ENCODE assay signal across 22 cellular contexts in the genomic region with DNA sequence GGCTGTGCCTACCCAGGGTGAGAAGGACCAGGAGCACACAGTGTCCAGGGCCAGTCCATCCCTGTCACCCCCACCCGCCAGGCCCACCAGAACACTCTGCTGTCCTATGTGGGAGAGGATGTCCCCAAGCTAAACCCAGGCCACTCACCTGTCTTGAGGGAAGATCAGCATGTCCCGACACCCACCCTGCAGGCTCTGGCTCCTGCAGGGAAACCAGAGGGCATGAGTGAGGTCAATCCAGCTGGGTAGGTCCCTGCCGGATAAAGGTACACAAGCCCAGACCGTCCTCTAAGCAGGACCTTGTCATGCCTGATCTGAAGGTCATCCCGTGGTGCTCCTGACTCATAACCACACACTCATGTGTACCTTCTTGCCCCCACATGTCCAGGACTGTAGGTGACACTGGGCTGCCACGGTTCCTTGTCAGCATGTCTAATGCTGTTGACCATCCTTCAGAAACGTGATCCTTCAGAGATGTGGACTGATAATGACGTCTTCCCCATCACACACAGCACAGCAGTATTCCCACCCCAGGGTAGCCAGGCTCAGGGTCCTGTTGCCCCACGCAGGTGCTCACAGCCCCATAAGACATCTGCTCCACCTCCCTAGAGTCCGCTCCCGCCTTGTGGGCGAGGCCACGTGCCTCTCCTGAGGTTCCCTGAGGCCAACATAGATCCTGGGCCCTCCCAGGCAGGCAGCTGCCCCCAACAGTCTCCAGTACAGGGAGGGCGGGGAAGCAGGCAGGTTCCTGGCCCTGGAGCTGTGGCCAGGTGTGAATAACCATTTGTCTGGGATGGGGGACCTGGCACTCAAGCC. TPM values are rescaled to one million over a fixed set of nuclear protein-coding genes. Genes with fewer than 3 reads are reported as not detected.
DNase-seq lines count a peak whose midpoint lies in the region; ATAC-seq, FAIRE-seq and TF ChIP-seq lines count a peak whose summit lies in the region.
"Had no signal": no experiment of that assay in that cellular context is flagged by ENCODE, and none has a peak within 500 bp of the region (broad histone marks: within the 10 kb centered on the region; RNA-seq: fewer than 3 reads in every experiment).

No MANE protein-coding gene starts in this region.

- intact Hi-C loops in Right ventricle myocardium superior (cut with DNase I): no loop called here
- intact Hi-C loops in left cardiac atrium (cut with DNase I): no loop called here
- intact Hi-C loops in right lobe of liver (cut with DNase I): no loop called here
- intact Hi-C loops in stomach (cut with DNase I; ENCODE audit: low total_unique reads): loop anchor here (5.0 kb wide), 1 partner anchor 33 kb away; no protein-coding TSS in a partner anchor

- 71% methylated on average over 4 of the region's 14 CpGs for WGBS in right lobe of liver (ENCODE audit: insufficient coverage, low coverage, low lambda C conversion rate, missing lambda C conversion rate)
- 69 to 89% (median 78%) methylated on average over 11 to 14 of the region's 14 CpGs for WGBS in stomach, 5 donors

- no peak for TF ChIP-seq EP300 in stomach (IDR thresholded peaks at IDR 0.05)

- no peaks in the 10 kb centered on the region for H3K36me3 ChIP-seq in right lobe of liver
- H3K36me3 ChIP-seq in stomach: no peaks in the 10 kb centered on the region
- H3K36me3 ChIP-seq: prostate gland had no signal

- H3K9me3 Mint-ChIP-seq in activated T-cell treated with anti-CD3 and anti-CD28 coated beads, Interleukin-2, amount 50 U/mL, for 72 hours: no peaks in the 10 kb centered on the region
- H3K9me3 Mint-ChIP-seq: CD8-positive, alpha-beta T cell; stimulated activated naive CD8-positive, alpha-beta T cell treated with anti-CD3 and anti-CD28 coated beads, Interleukin-15, Interleukin-2, amounts not matched to agents 100 ng/mL and 50 ng/mL, for 24 hours had no signal

- H3K27ac Mint-ChIP-seq in activated T-cell treated with anti-CD3 and anti-CD28 coated beads, Interleukin-2, amount 50 U/mL, for 72 hours: no peak overlapping the region
- H3K27ac Mint-ChIP-seq: CD8-positive, alpha-beta T cell; nephron progenitor cell; stimulated activated naive CD8-positive, alpha-beta T cell treated with anti-CD3 and anti-CD28 coated beads, Interleukin-15, Interleukin-2, amounts not matched to agents 100 ng/mL and 50 ng/mL, for 24 hours; T-helper 17 cell had no signal

- no peaks in the 10 kb centered on the region for H3K36me3 Mint-ChIP-seq in activated T-cell treated with anti-CD3 and anti-CD28 coated beads, Interleukin-2, amount 50 U/mL, for 72 hours (ENCODE audit: insufficient read depth in 2 of 2)
- H3K36me3 Mint-ChIP-seq: CD8-positive, alpha-beta T cell had no signal

- DNase-seq in Right ventricle myocardium superior: peak; percentile 29
- DNase-seq in left cardiac atrium: no peak
- peak; percentile 56 for DNase-seq in epithelial cell of esophagus (ENCODE audit: low read depth)
- peak in 1 of 3 donors; percentile 54 for DNase-seq in right lobe of liver
- no peak for DNase-seq in urothelium cell line (ENCODE audit: low spot score)
- DNase-seq in activated T-cell treated with anti-CD3 and anti-CD28 coated beads, Interleukin-2, amount 50 U/mL, for 72 hours: no peak
- DNase-seq in stomach: no peak
- DNase-seq in stimulated activated naive CD8-positive, alpha-beta T cell treated with anti-CD3 and anti-CD28 coated beads, Interleukin-15, Interleukin-2, amounts not matched to agents 100 U/mL and 50 U/mL, for 24 hours: no peak
- DNase-seq: activated CD4-positive, alpha-beta T cell treated with anti-CD3 and anti-CD28 coated beads for 4 hours; activated effector memory CD4-positive, alpha-beta T cell treated with anti-CD3 and anti-CD28 coated beads, Interleukin-2, amount 50 U/mL, for 16 hours; H9; NCI-H1436; NCI-H2107; NCI-H748 treated with DMSO at 0.1 percent for 48 hours; nephron progenitor cell; T-helper 17 cell had no signal

- ATAC-seq in Right ventricle myocardium superior (ENCODE audit: poor library complexity) (peak; percentile 14), left cardiac atrium (no peak), right lobe of liver (peak in 2 of 4 donors; percentile 27 to 69)
- ATAC-seq in activated T-cell treated with anti-CD3 and anti-CD28 coated beads, Interleukin-2, amount 50 U/mL, for 72 hours (replicated peaks in 1 of 2): no peak
- ATAC-seq in stimulated activated naive CD8-positive, alpha-beta T cell treated with anti-CD3 and anti-CD28 coated beads, Interleukin-15, Interleukin-2, amounts not matched to agents 100 U/mL and 50 U/mL, for 24 hours: no peak
- ATAC-seq: CD8-positive, alpha-beta T cell; T-helper 17 cell had no signal

- FAIRE-seq in urothelium cell line (lab: Jason Lieb, UNC): peak; percentile 42
- FAIRE-seq: HTR-8/SVneo, islet of Langerhans had no signal

- H3K4me1 Mint-ChIP-seq in activated T-cell treated with anti-CD3 and anti-CD28 coated beads, Interleukin-2, amount 50 U/mL, for 72 hours (ENCODE audit: low read depth): no peaks in the 10 kb centered on the region

- no peak overlapping the region for H3K4me3 Mint-ChIP-seq in activated T-cell treated with anti-CD3 and anti-CD28 coated beads, Interleukin-2, amount 50 U/mL, for 72 hours
- H3K4me3 Mint-ChIP-seq: CD8-positive, alpha-beta T cell; nephron progenitor cell; stimulated activated naive CD8-positive, alpha-beta T cell treated with anti-CD3 and anti-CD28 coated beads, Interleukin-15, Interleukin-2, amounts not matched to agents 100 ng/mL and 50 ng/mL, for 24 hours; T-helper 17 cell had no signal

- no peak overlapping the region for H3K4me3 ChIP-seq in epithelial cell of esophagus (ENCODE audit: low read length)
- H3K4me3 ChIP-seq in right lobe of liver: peak overlapping the region in 1 of 3 donors; percentile 4
- H3K4me3 ChIP-seq in stomach: no peak overlapping the region
- H3K4me3 ChIP-seq: prostate gland, SK-N-MC had no signal

- H3K9me3 ChIP-seq in right lobe of liver (no peaks in the 10 kb centered on the region), stomach (no peaks in the 10 kb centered on the region)
- H3K9me3 ChIP-seq: prostate gland had no signal

- TF ChIP-seq CTCF in epithelial cell of esophagus (IDR thresholded peaks at IDR 0.05; ENCODE audit: insufficient read depth, low read depth, low read length, missing control alignments) (no peak), right lobe of liver (IDR thresholded peaks at IDR 0.05) (no peak), stomach (IDR thresholded peaks at IDR 0.05) (no peak)

- TF ChIP-seq POLR2A in right lobe of liver (IDR thresholded peaks at IDR 0.05) (no peak), stomach (IDR thresholded peaks at IDR 0.05) (no peak)

- H3K27ac ChIP-seq in right lobe of liver (peak overlapping the region in 2 of 3 donors; percentile 19 to 44), stomach (peak overlapping the region in 1 of 5 donors; percentile 42)
- H3K27ac ChIP-seq: prostate gland, SK-N-MC had no signal

- peaks cover 8% of the 10 kb centered on the region for H3K27me3 Mint-ChIP-seq in activated T-cell treated with anti-CD3 and anti-CD28 coated beads, Interleukin-2, amount 50 U/mL, for 72 hours (ENCODE audit: low read depth)

- H3K4me1 ChIP-seq in right lobe of liver (peaks cover 0 to 17% (median 0%) of the 10 kb centered on the region in 4 donors), stomach (peaks cover 0 to 29% (median 13%) of the 10 kb centered on the region in 4 donors)
- H3K4me1 ChIP-seq: prostate gland had no signal

- H3K27me3 ChIP-seq in right lobe of liver: no peaks in the 10 kb centered on the region
- H3K27me3 ChIP-seq in stomach: peaks cover 0 to 10% (median 0%) of the 10 kb centered on the region in 3 donors

RNA-seq across cellular contexts. Expression of a gene that starts 6.1 kb away (rescaled TPM):
- total RNA-seq in Right ventricle myocardium superior (31.4 TPM), left cardiac atrium (10 to 100 TPM; 12.5 to 13.4 TPM), right lobe of liver (10 to 100 TPM; 11.5 to 40.9 (median 20.7) TPM), stomach (10 to 100 TPM; 11.2 to 51.3 (median 27.8) TPM)
- 1 to 10 TPM; 1.7 to 5.5 TPM for total RNA-seq in activated T-cell treated with anti-CD3 and anti-CD28 coated beads, Interleukin-2, amount 50 U/mL, for 72 hours
- 10 to 100 TPM in 2 of 3 donors, 1 to 10 TPM in 1; 3.5 to 15.4 (median 10.2) TPM for polyA plus RNA-seq in stomach

RNA-seq across cellular contexts. Expression of a gene that starts 10.4 kb away (rescaled TPM):
- total RNA-seq in Right ventricle myocardium superior (62.3 TPM), left cardiac atrium (10 to 100 TPM; 55.0 to 80.0 TPM), right lobe of liver (10 to 100 TPM; 11.0 to 27.0 (median 15.5) TPM), stomach (10 to 100 TPM; 18.1 to 38.8 (median 27.2) TPM)
- total RNA-seq in activated T-cell treated with anti-CD3 and anti-CD28 coated beads, Interleukin-2, amount 50 U/mL, for 72 hours: 10 to 100 TPM; 35.5 to 43.0 TPM
- polyA plus RNA-seq in stomach: 10 to 100 TPM; 13.8 to 37.7 (median 26.0) TPM

Comparison
In these comparisons a context has a peak if more than half of its experiments do, and no peak if none do; other contexts are left out.
1. DNase-seq: peak in Right ventricle myocardium superior (single experiment) and epithelial cell of esophagus (single experiment); none in left cardiac atrium (single experiment), urothelium cell line (single experiment), activated T-cell treated with anti-CD3 and anti-CD28 coated beads, Interleukin-2, amount 50 U/mL, for 72 hours (0 of 2), stomach (single experiment) and stimulated activated naive CD8-positive, alpha-beta T cell treated with anti-CD3 and anti-CD28 coated beads, Interleukin-15, Interleukin-2, amounts not matched to agents 100 U/mL and 50 U/mL, for 24 hours (single experiment).